ENCODE assay signal across 8 cellular contexts in genomic region chr12:40104461-40105264, GRCh38. TPM values are rescaled to one million over a fixed set of nuclear protein-coding genes. Genes with fewer than 3 reads are reported as not detected.
DNase-seq lines count a peak whose midpoint lies in the region; ATAC-seq, FAIRE-seq and TF ChIP-seq lines count a peak whose summit lies in the region.

No MANE protein-coding gene starts in this region.

- H3K4me1 ChIP-seq in A549 (peaks cover 7% of the 10 kb centered on the region; the same call in 2 of the 3 replicates), right atrium auricular region (peaks cover 0 to 34% of the 10 kb centered on the region in 2 donors), smooth muscle cell (ENCODE audit: low read depth) (peaks cover 18% of the 10 kb centered on the region)

- peak; percentile 14 to 41 for DNase-seq in A549 (ENCODE audit: low read depth in 1 of 2, low spot score in 1 of 2)
- no peak for DNase-seq in right atrium auricular region (ENCODE audit: low spot score)
- DNase-seq in smooth muscle cell (lab: John Stamatoyannopoulos, UW; ENCODE audit: unreplicated experiment) = no peak
- DNase-seq in GM13976 (ENCODE audit: low spot score) = no peak
- DNase-seq in left lobe of liver (ENCODE audit: low spot score) = no peak

- TF ChIP-seq POLR2A in A549 (IDR thresholded peaks at IDR 0.05; ENCODE audit: low read length) = no peak

- CTCF ChIA-PET in A549 (lab: Yijun Ruan, JAX) = interaction anchor here (1.3 to 6.6 kb wide), 2 partner anchors 13 to 95 kb away, joined by 5 to 66 read pairs; no protein-coding TSS in a partner anchor

- POLR2A ChIA-PET in A549 (lab: Yijun Ruan, JAX) = no interaction called here

- peak in 1 of 2 experiments; percentile 3; a peak in 5 of 6 replicates for ATAC-seq in A549
- ATAC-seq in GM21723 (IDR thresholded peaks at IDR 0.05; ENCODE audit: unreplicated experiment) = peak; percentile 14
- ATAC-seq in GM21786 (IDR thresholded peaks at IDR 0.05; ENCODE audit: unreplicated experiment) = no peak
- ATAC-seq in left lobe of liver = no peak

- peak overlapping the region; percentile 83 for H2AFZ ChIP-seq in smooth muscle cell (ENCODE audit: low read depth)

- TF ChIP-seq CTCF in A549 (IDR thresholded peaks at IDR 0.05) = no peak
- no peak for TF ChIP-seq CTCF in WI38 (IDR thresholded peaks at IDR 0.05; ENCODE audit: low read depth, low read length)
- no peak for TF ChIP-seq CTCF in right atrium auricular region (IDR thresholded peaks at IDR 0.05)
- TF ChIP-seq CTCF in smooth muscle cell (IDR thresholded peaks at IDR 0.05; ENCODE audit: borderline replicate concordance, insufficient read depth, poor library complexity, severe bottlenecking) = no peak
- no peak for TF ChIP-seq CTCF in GM13976 (IDR thresholded peaks at IDR 0.05; ENCODE audit: borderline replicate concordance, control extremely low read depth, extremely low read depth, insufficient read depth, missing control alignments)

- H3K4me2 ChIP-seq in A549 (peak overlapping the region; percentile 82), smooth muscle cell (peak overlapping the region; percentile 95)

- in situ Hi-C loops in GM13976 (cut with MboI; ENCODE audit: low sequenced_read_pairs, unreplicated experiment) = loop anchor here (25.0 kb wide), 1 partner anchor 342 kb away; no protein-coding TSS in a partner anchor

- H3K9me3 ChIP-seq in A549 (no peaks in the 10 kb centered on the region), right atrium auricular region (no peaks in the 10 kb centered on the region), smooth muscle cell (replicated peaks; ENCODE audit: low read depth) (no peaks in the 10 kb centered on the region)

- H3K79me2 ChIP-seq in smooth muscle cell (ENCODE audit: low read depth) = peaks cover 41% of the 10 kb centered on the region

- H3K27me3 ChIP-seq in right atrium auricular region (no peaks in the 10 kb centered on the region), smooth muscle cell (ENCODE audit: low read depth) (no peaks in the 10 kb centered on the region)

- peaks cover 24% of the 10 kb centered on the region for H4K20me1 ChIP-seq in smooth muscle cell (ENCODE audit: low read depth)

- H3K4me3 ChIP-seq in A549 = peak overlapping the region; percentile 78
- H3K4me3 ChIP-seq in WI38 (ENCODE audit: low read depth, low read length) = peak overlapping the region; percentile 79
- H3K4me3 ChIP-seq in right atrium auricular region = peak overlapping the region; percentile 94 to 99
- H3K4me3 ChIP-seq in smooth muscle cell = peak overlapping the region; percentile 88

- peaks cover 6% of the 10 kb centered on the region for H3F3A ChIP-seq in smooth muscle cell (ENCODE audit: low read depth)

- FAIRE-seq in A549 (lab: Jason Lieb, UNC) = no peak

- no peak for TF ChIP-seq RAD21 in A549 (conservative IDR thresholded peaks at IDR 0.05 in 1 of 2, IDR thresholded peaks at IDR 0.05 in 1 of 2)

- H3K9ac ChIP-seq in smooth muscle cell (ENCODE audit: low read depth) = peak overlapping the region; percentile 79

- H3K27ac ChIP-seq in A549 = peak overlapping the region; percentile 75 to 89
- H3K27ac ChIP-seq in right atrium auricular region = peak overlapping the region; percentile 87
- H3K27ac ChIP-seq in smooth muscle cell (ENCODE audit: low read depth) = no peak overlapping the region

- H3K36me3 ChIP-seq in right atrium auricular region = no peaks in the 10 kb centered on the region
- no peaks in the 10 kb centered on the region for H3K36me3 ChIP-seq in smooth muscle cell (ENCODE audit: low read depth)

- WGBS in A549 (ENCODE audit: missing lambda C conversion rate) = 28% methylated on average over 9 of the region's 20 CpGs
- WGBS in smooth muscle cell (ENCODE audit: low lambda C conversion rate) = 11% methylated on average over 20 of the region's 20 CpGs

- no peak for TF ChIP-seq EP300 in A549 (IDR thresholded peaks at IDR 0.05)

TF ChIP-seq in A549, 52 proteins besides CTCF, POLR2A, EP300 and RAD21:
- TF ChIP-seq MAFK (IDR thresholded peaks at IDR 0.05; ENCODE audit: partially characterized antibody) = no peak
- TF ChIP-seq, protein P1, sequence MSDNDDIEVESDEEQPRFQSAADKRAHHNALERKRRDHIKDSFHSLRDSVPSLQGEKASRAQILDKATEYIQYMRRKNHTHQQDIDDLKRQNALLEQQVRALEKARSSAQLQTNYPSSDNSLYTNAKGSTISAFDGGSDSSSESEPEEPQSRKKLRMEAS (IDR thresholded peaks at IDR 0.05) = peak; percentile 42; the same call in 1 of the 2 replicates

RNA-seq across cellular contexts. Expression of gene SLC2A13, which starts 1.2 kb away (rescaled TPM):
- polyA plus RNA-seq in A549 (2011; rRNA removed) = 7.1 and 8.2 TPM in 2 replicates
- polyA plus RNA-seq in A549 (2012; cell fraction: cytosol; rRNA removed) = 1.6 and 2.2 TPM in 2 replicates
- 1.9 and 2.1 TPM in 2 replicates for polyA plus RNA-seq in A549 (2012; cell fraction: nucleus; rRNA removed)
- 2.5 to 4.5 TPM (median 4.0 TPM) in 3 replicates for polyA plus RNA-seq in A549 (2017; fragmentation: RNase III; extraction: RNeasy Plus Mini Kit Qiagen cat#74134 plus additional on column Dnase treatment)
- 11.1 and 11.8 TPM in 2 replicates for polyA minus RNA-seq in A549 (2011; rRNA and poly(A)+ RNA removed)
- total RNA-seq in right atrium auricular region = 10 to 100 TPM in 1 of 2 donors, 1 to 10 TPM in 1; 8.8 to 14.6 TPM
- total RNA-seq in smooth muscle cell = 27.4 and 34.4 TPM in 2 replicates
- polyA plus RNA-seq in smooth muscle cell = 9.1 and 9.6 TPM in 2 replicates
- 5.7 TPM for total RNA-seq in left lobe of liver

Comparison
In these comparisons a context has a peak if more than half of its experiments do, and no peak if none do; other contexts are left out.
1. DNase-seq: peak in A549 (2 of 2); none in right atrium auricular region (single experiment), smooth muscle cell (single experiment), GM13976 (single experiment) and left lobe of liver (single experiment).
2. Peak in every context shown above with its lines, with median percentiles within 50 percentile points of each other: H3K4me3 ChIP-seq.